Comparison of ENCODE assay signal across 8 cellular contexts in genomic region chr7:112481833-112482669, GRCh38. TPM values are rescaled to one million over a fixed set of nuclear protein-coding genes. Genes with fewer than 3 reads are reported as not detected.
DNase-seq lines count a peak whose midpoint lies in the region; ATAC-seq, FAIRE-seq and TF ChIP-seq lines count a peak whose summit lies in the region.

No MANE protein-coding gene starts in this region.

- TF ChIP-seq RAD21 in SK-N-SH (IDR thresholded peaks at IDR 0.05; ENCODE audit: low read length), result no peak

- peak overlapping the region; percentile 66 for H3K4me2 ChIP-seq in SK-N-SH

- peak overlapping the region; percentile 4; the same call in 1 of the 2 replicates for H3K9ac ChIP-seq in SK-N-SH

- 29% methylated on average over 3 of the region's 3 CpGs for WGBS in SK-N-SH (ENCODE audit: low lambda C conversion rate)
- WGBS in testis, 2 donors, result 69 to 70% methylated on average over 3 of the region's 3 CpGs

- H2AFZ ChIP-seq in SK-N-SH (ENCODE audit: low read depth), result no peak overlapping the region

- H3K9me3 ChIP-seq in SK-N-SH (no peaks in the 10 kb centered on the region), gastrocnemius medialis (no peaks in the 10 kb centered on the region), testis (no peaks in the 10 kb centered on the region)

- peak in 1 of 2 experiments; percentile 45; a peak in 1 of 4 replicates for TF ChIP-seq EP300 in SK-N-SH (IDR thresholded peaks at IDR 0.05; ENCODE audit: borderline replicate concordance in 1 of 2, low read depth in 1 of 2, low read length in 1 of 2)

- DNase-seq in GM12891 (ENCODE audit: insufficient read length, low spot score) (no peak), SK-N-SH (no peak), foreskin keratinocyte (peak; percentile 75 to 88), gastrocnemius medialis (peak; percentile 86 to 95), NCI-H524 (lab: John Stamatoyannopoulos, UW) (no peak), CD1c-positive myeloid dendritic cell (ENCODE audit: extremely low spot score) (no peak), cerebellar cortex (ENCODE audit: low spot score) (no peak), testis (no peak)

- H4K20me1 ChIP-seq in SK-N-SH (ENCODE audit: insufficient read depth), result no peaks in the 10 kb centered on the region

- H3K36me3 ChIP-seq in SK-N-SH (replicated peaks in 1 of 2; ENCODE audit: control insufficient read depth in 1 of 2, insufficient read depth in 2 of 2, low read length in 1 of 2), result peaks cover 8 to 12% of the 10 kb centered on the region in 2 experiments
- peaks cover 0 to under 1% of the 10 kb centered on the region in 2 donors for H3K36me3 ChIP-seq in gastrocnemius medialis
- H3K36me3 ChIP-seq in testis (ENCODE audit: low read depth, missing control alignments), result no peaks in the 10 kb centered on the region

- H3K4me3 ChIP-seq in SK-N-SH (ENCODE audit: low read depth in 2 of 2, low read length in 1 of 2), result no peak overlapping the region
- H3K4me3 ChIP-seq in gastrocnemius medialis, result peak overlapping the region; percentile 16 to 32 (median 30)
- H3K4me3 ChIP-seq in testis, result no peak overlapping the region

- POLR2A ChIA-PET in SK-N-SH (lab: Yijun Ruan, JAX), result no interaction called here

- H3K79me2 ChIP-seq in SK-N-SH (ENCODE audit: insufficient read depth), result no peaks in the 10 kb centered on the region

- peak; percentile 56 for FAIRE-seq in GM12891 (lab: Jason Lieb, UNC)

- ATAC-seq in foreskin keratinocyte (peak; percentile 91), gastrocnemius medialis (peak; percentile 87 to 90)

- TF ChIP-seq CTCF in SK-N-SH (IDR thresholded peaks at IDR 0.05) (no peak), foreskin keratinocyte (conservative IDR thresholded peaks at IDR 0.05) (no peak), gastrocnemius medialis (IDR thresholded peaks at IDR 0.05 in 4 of 5, conservative IDR thresholded peaks at IDR 0.05 in 1 of 5) (peak in 1 of 5 experiments; percentile 12), testis (IDR thresholded peaks at IDR 0.05) (no peak)

- H3F3A ChIP-seq in SK-N-SH (replicated peaks; ENCODE audit: insufficient read depth), result peaks cover 56% of the 10 kb centered on the region

- intact Hi-C loops in gastrocnemius medialis (cut with DNase I; ENCODE audit: low total_unique reads), result loop anchor here (1.0 to 5.0 kb wide), 3 partner anchors 32 to 636 kb away; partner anchors contain the start of genes DOCK4, IFRD1, SMIM30 and ZNF277
- intact Hi-C loops in testis (cut with DNase I; ENCODE audit: low total_unique reads), result no loop called here

- TF ChIP-seq POLR2A in GM12891 (IDR thresholded peaks at IDR 0.05; ENCODE audit: low read depth, low read length) (no peak), gastrocnemius medialis (IDR thresholded peaks at IDR 0.05) (peak; percentile 80 to 91), testis (IDR thresholded peaks at IDR 0.05) (no peak)

- H3K27me3 ChIP-seq in SK-N-SH (ENCODE audit: insufficient read depth), result no peaks in the 10 kb centered on the region
- no peaks in the 10 kb centered on the region for H3K27me3 ChIP-seq in foreskin keratinocyte
- no peaks in the 10 kb centered on the region for H3K27me3 ChIP-seq in gastrocnemius medialis
- no peaks in the 10 kb centered on the region for H3K27me3 ChIP-seq in testis

- no peaks in the 10 kb centered on the region for H3K9me2 ChIP-seq in SK-N-SH

- H3K27ac ChIP-seq in SK-N-SH (ENCODE audit: low read depth in 2 of 2, low read length in 1 of 2) (peak overlapping the region; percentile 61 to 90; a peak in 3 of 4 replicates), foreskin keratinocyte (no peak overlapping the region), gastrocnemius medialis (peak overlapping the region; percentile 87 to 96 (median 92)), testis (no peak overlapping the region)

- CTCF ChIA-PET in SK-N-SH (lab: Yijun Ruan, JAX), result interaction anchor here (1.1 to 3.5 kb wide), 7 partner anchors 13 to 68 kb away, joined by 3 to 28 read pairs (median 5); no protein-coding TSS in a partner anchor

- in situ Hi-C loops in gastrocnemius medialis (cut with MboI; ENCODE audit: low sequenced_read_pairs in 4 of 4), result loop anchor here in 1 of 4 donors (25.0 kb wide), 2 partner anchors 270 to 920 kb away; partner anchors contain the start of genes DOCK4, IMMP2L and ZNF277

- H3K4me1 ChIP-seq in SK-N-SH (ENCODE audit: control insufficient read depth in 1 of 2, insufficient read depth in 2 of 2, low read depth in 1 of 2, low read length in 1 of 2), result peaks cover 17 to 27% of the 10 kb centered on the region in 2 experiments
- H3K4me1 ChIP-seq in foreskin keratinocyte, result peaks cover 9% of the 10 kb centered on the region
- H3K4me1 ChIP-seq in gastrocnemius medialis, result peaks cover 43 to 53% of the 10 kb centered on the region in 2 donors
- H3K4me1 ChIP-seq in testis, result peaks cover 6% of the 10 kb centered on the region

TF ChIP-seq in GM12891, 5 proteins besides CTCF, POLR2A, EP300 and RAD21:
- TF ChIP-seq POU2F2 (IDR thresholded peaks at IDR 0.05; ENCODE audit: low read depth, low read length) (no peak), POLR2AphosphoS5 (IDR thresholded peaks at IDR 0.05; ENCODE audit: low read depth, low read length) (no peak), TAF1 (IDR thresholded peaks at IDR 0.05; ENCODE audit: low read depth, low read length) (no peak), SPI1 (IDR thresholded peaks at IDR 0.05; ENCODE audit: low read depth, low read length) (no peak), PAX5 (IDR thresholded peaks at IDR 0.05; ENCODE audit: insufficient read depth, low read length, severe bottlenecking) (no peak)

TF ChIP-seq in SK-N-SH, 30 proteins besides CTCF, POLR2A, EP300 and RAD21 (continues in another document):
- TF ChIP-seq MEF2A (IDR thresholded peaks at IDR 0.05; ENCODE audit: borderline replicate concordance, low read depth), result peak; percentile 89
- TF ChIP-seq RXRA (IDR thresholded peaks at IDR 0.05; ENCODE audit: borderline replicate concordance, low read depth), result no peak; the same call in 1 of the 2 replicates
- TF ChIP-seq MAX (IDR thresholded peaks at IDR 0.05; ENCODE audit: low read depth), result peak; percentile 99
- TF ChIP-seq JUND (IDR thresholded peaks at IDR 0.05), result peak; percentile 87
- TF ChIP-seq NFIC (IDR thresholded peaks at IDR 0.05; ENCODE audit: borderline replicate concordance), result peak; percentile 49; the same call in 1 of the 2 replicates
- peak; percentile 95 for TF ChIP-seq FOSL2 (IDR thresholded peaks at IDR 0.05; ENCODE audit: borderline replicate concordance, low read depth)
- peak; percentile 82; the same call in 1 of the 2 replicates for TF ChIP-seq SIN3A (IDR thresholded peaks at IDR 0.05; ENCODE audit: borderline replicate concordance, low read depth, low read length)
- no peak for TF ChIP-seq YY1 (IDR thresholded peaks at IDR 0.05; ENCODE audit: low read depth)
- TF ChIP-seq RFX5 (IDR thresholded peaks at IDR 0.05; ENCODE audit: low read length), result no peak
- TF ChIP-seq TCF12 (IDR thresholded peaks at IDR 0.05), result peak; percentile 71
- no peak for TF ChIP-seq USF2 (IDR thresholded peaks at IDR 0.05; ENCODE audit: borderline replicate concordance, low read depth, low read length)
- no peak for TF ChIP-seq ZBTB33 (IDR thresholded peaks at IDR 0.05; ENCODE audit: borderline replicate concordance, low read depth)
- TF ChIP-seq FOXJ3 (CRISPR knock-in tag; IDR thresholded peaks at IDR 0.05), result no peak

RNA-seq across cellular contexts. Expression of gene LSMEM1, which starts 1.3 kb away (rescaled TPM):
- 0.30 TPM for polyA plus RNA-seq in GM12891 (2012; ENCODE audit: low read depth, missing spikeins)
- polyA plus RNA-seq in SK-N-SH (2012; rRNA removed), result 1.0 and 1.1 TPM in 2 replicates
- 0.42 and 0.57 TPM in 2 replicates for polyA plus RNA-seq in SK-N-SH (2012; cell fraction: cytosol; rRNA removed)
- polyA plus RNA-seq in SK-N-SH (2012; cell fraction: nucleus; rRNA removed), result 2.0 and 6.1 TPM in 2 replicates
- 0.25 and 0.58 TPM in 2 replicates for total RNA-seq in foreskin keratinocyte
- 0.33 and 0.59 TPM in 2 replicates for polyA plus RNA-seq in foreskin keratinocyte
- 10 to 100 TPM in 1 of 4 donors, 1 to 10 TPM in 3; 2.2 to 18.4 (median 5.5) TPM for total RNA-seq in gastrocnemius medialis
- total RNA-seq in testis, result 1 to 10 TPM; 1.5 to 3.0 TPM
- polyA plus RNA-seq in testis (ENCODE audit: insufficient read depth, low read depth, low replicate concordance), result 7.5 TPM

RNA-seq across cellular contexts. Expression of gene IFRD1, which starts 31.8 kb away (rescaled TPM):
- 20.4 TPM for polyA plus RNA-seq in GM12891 (2012; ENCODE audit: low read depth, missing spikeins)
- polyA plus RNA-seq in SK-N-SH (2012; rRNA removed) (31.0 and 39.7 TPM in 2 replicates), foreskin keratinocyte (14.9 and 18.8 TPM in 2 replicates), testis (ENCODE audit: insufficient read depth, low read depth, low replicate concordance) (50.9 TPM)
- polyA plus RNA-seq in SK-N-SH (2012; cell fraction: cytosol; rRNA removed), result 33.1 and 38.6 TPM in 2 replicates
- polyA plus RNA-seq in SK-N-SH (2012; cell fraction: nucleus; rRNA removed), result 49.1 and 103 TPM in 2 replicates
- total RNA-seq in foreskin keratinocyte (27.8 and 29.1 TPM in 2 replicates), gastrocnemius medialis (10 to 100 TPM; 37.8 to 70.8 (median 50.1) TPM), testis (10 to 100 TPM; 84.7 to 99.8 TPM)

Comparison
In these comparisons a context has a peak if more than half of its experiments do, and no peak if none do; other contexts are left out.
1. DNase-seq: peak in foreskin keratinocyte (2 of 2) and gastrocnemius medialis (2 of 2); none in GM12891 (single experiment), SK-N-SH (single experiment), NCI-H524 (0 of 2), CD1c-positive myeloid dendritic cell (single experiment), cerebellar cortex (single experiment) and testis (single experiment).
2. POLR2A ChIP-seq: peak in gastrocnemius medialis (2 of 2); none in GM12891 (single experiment) and testis (single experiment).
3. H3K27ac ChIP-seq: peak in SK-N-SH (2 of 2) and gastrocnemius medialis (4 of 4); none in foreskin keratinocyte (single experiment) and testis (0 of 2).
4. H3K4me3 ChIP-seq: peak in gastrocnemius medialis (4 of 4); none in SK-N-SH (0 of 2) and testis (0 of 2).